ENCODE assay signal across 1 cellular context in the genomic region with DNA sequence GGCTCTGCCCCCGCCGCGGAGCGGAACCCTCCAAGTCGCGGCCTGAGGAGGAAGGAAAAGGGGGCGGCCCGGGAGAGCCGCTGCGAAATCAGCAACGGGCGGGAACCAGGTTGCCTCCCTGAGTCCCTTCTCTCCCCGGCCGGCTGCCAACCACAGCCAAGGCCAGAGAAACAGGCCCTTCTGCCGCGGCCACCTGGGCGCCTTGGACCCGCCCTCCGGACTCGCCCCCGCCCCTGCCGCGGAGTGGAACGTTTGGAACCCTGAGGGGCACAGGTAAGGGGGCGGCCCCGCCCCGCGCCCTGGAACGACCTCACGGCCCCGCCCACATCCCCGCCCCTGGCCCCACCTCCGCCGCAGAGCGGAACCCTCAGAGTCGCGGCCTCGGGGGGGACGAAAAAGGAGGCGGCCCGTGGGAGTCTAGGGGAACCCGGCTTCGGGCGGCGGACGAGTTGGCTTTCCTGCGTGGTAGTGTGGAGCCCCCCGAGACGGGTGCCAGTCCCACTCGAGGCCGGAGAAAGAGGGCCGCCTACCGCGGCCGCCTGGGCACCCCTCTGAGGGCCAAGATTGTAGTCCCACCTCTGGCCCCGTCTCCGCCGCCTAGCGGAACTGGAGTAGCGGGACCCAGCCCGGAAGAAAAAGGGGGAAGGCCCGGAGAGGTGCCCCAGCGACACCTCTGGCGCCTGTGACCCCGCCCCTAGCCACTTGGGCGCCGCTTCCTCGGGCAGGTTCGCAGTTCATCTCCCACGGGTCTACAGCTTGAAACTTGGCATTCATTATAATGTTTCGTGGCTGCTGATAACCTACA.
TF ChIP-seq lines count a peak whose summit lies in the region.

No MANE protein-coding gene starts in this region.

TF ChIP-seq in HepG2, 621 proteins besides CTCF, POLR2A, EP300 and RAD21 (continued from another document and continues in another):
- TF ChIP-seq HNRNPLL (IDR thresholded peaks at IDR 0.05; ENCODE audit: low read depth, low read length, poor library complexity, severe bottlenecking) (peak; percentile 71), GABPB1 (CRISPR knock-in tag; IDR thresholded peaks at IDR 0.05) (peak; percentile 94), ZNF124 (CRISPR knock-in tag; IDR thresholded peaks at IDR 0.05) (no peak), ZNF224 (CRISPR knock-in tag; IDR thresholded peaks at IDR 0.05) (no peak), ARNTL (CRISPR knock-in tag; IDR thresholded peaks at IDR 0.05) (peak; percentile 32; the same call in 1 of the 2 replicates), IRX3 (CRISPR knock-in tag; IDR thresholded peaks at IDR 0.05; ENCODE audit: borderline replicate concordance, low read depth) (no peak), IRF2 (CRISPR knock-in tag; IDR thresholded peaks at IDR 0.05) (no peak), HDAC1 (CRISPR knock-in tag; IDR thresholded peaks at IDR 0.05) (0 out of 2 replicates have a peak, but pooled peaks have one; percentile 31), ZNF296 (CRISPR knock-in tag; conservative IDR thresholded peaks at IDR 0.05) (no peak), SP5 (CRISPR knock-in tag; IDR thresholded peaks at IDR 0.05; ENCODE audit: borderline replicate concordance, low read depth) (peak; percentile 87), MYC (CRISPR knock-in tag; IDR thresholded peaks at IDR 0.05; ENCODE audit: borderline replicate concordance) (peak; percentile 15; the same call in 1 of the 2 replicates), SP2 (CRISPR knock-in tag; IDR thresholded peaks at IDR 0.05) (no peak), AHR (CRISPR knock-in tag; IDR thresholded peaks at IDR 0.05) (no peak), TP53 (CRISPR knock-in tag; conservative IDR thresholded peaks at IDR 0.05) (no peak), ZNF670 (CRISPR knock-in tag; IDR thresholded peaks at IDR 0.05; ENCODE audit: borderline replicate concordance) (no peak; the same call in 1 of the 2 replicates), ZNF891 (CRISPR knock-in tag; IDR thresholded peaks at IDR 0.05) (no peak), ZNF432 (CRISPR knock-in tag; IDR thresholded peaks at IDR 0.05; ENCODE audit: borderline replicate concordance) (no peak), ELF4 (CRISPR knock-in tag; IDR thresholded peaks at IDR 0.05; ENCODE audit: borderline replicate concordance) (no peak), ISL2 (CRISPR knock-in tag; IDR thresholded peaks at IDR 0.05) (0 out of 2 replicates have a peak, but pooled peaks have one; percentile 33), GATAD1 (CRISPR knock-in tag; IDR thresholded peaks at IDR 0.05) (peak; percentile 86), ZNF10 (CRISPR knock-in tag; IDR thresholded peaks at IDR 0.05; ENCODE audit: borderline replicate concordance, low read depth) (no peak), ZNF709 (CRISPR knock-in tag; IDR thresholded peaks at IDR 0.05) (0 out of 2 replicates have a peak, but pooled peaks have one; percentile 22), TBP (CRISPR knock-in tag; IDR thresholded peaks at IDR 0.05) (no peak), HNRNPK (IDR thresholded peaks at IDR 0.05; ENCODE audit: low read depth, low read length, poor library complexity, severe bottlenecking) (no peak), ZNF354B (CRISPR knock-in tag; IDR thresholded peaks at IDR 0.05) (no peak), KDM5A (IDR thresholded peaks at IDR 0.05; ENCODE audit: borderline replicate concordance, low read length) (peak; percentile 95), NR2C2 (CRISPR knock-in tag; IDR thresholded peaks at IDR 0.05; ENCODE audit: borderline replicate concordance) (peak; percentile 85), AGO2 (optimal IDR thresholded peaks at IDR 0.05; ENCODE audit: low read depth, low read length) (peak; percentile 54), THAP11 (CRISPR knock-in tag; IDR thresholded peaks at IDR 0.05) (peak; percentile 50; the same call in 1 of the 2 replicates), NRL (CRISPR knock-in tag; IDR thresholded peaks at IDR 0.05; ENCODE audit: borderline replicate concordance) (peak; percentile 46; the same call in 1 of the 2 replicates), ZNF12 (CRISPR knock-in tag; IDR thresholded peaks at IDR 0.05) (no peak), KDM2A (CRISPR knock-in tag; IDR thresholded peaks at IDR 0.05; ENCODE audit: borderline replicate concordance, low read depth) (0 out of 2 replicates have a peak, but pooled peaks have one; percentile 43), POGZ (CRISPR knock-in tag; IDR thresholded peaks at IDR 0.05) (0 out of 2 replicates have a peak, but pooled peaks have one; percentile 23), U2AF1 (optimal IDR thresholded peaks at IDR 0.05; ENCODE audit: low read depth, low read length) (no peak), CREM (IDR thresholded peaks at IDR 0.05) (0 out of 2 replicates have a peak, but pooled peaks have one; percentile 19), CREM (CRISPR knock-in tag; IDR thresholded peaks at IDR 0.05) (no peak), RXRA (CRISPR knock-in tag; IDR thresholded peaks at IDR 0.05) (peak; percentile 94), ZNF501 (CRISPR knock-in tag; IDR thresholded peaks at IDR 0.05) (peak; percentile 54; the same call in 1 of the 2 replicates), ZMYM3 (CRISPR knock-in tag; IDR thresholded peaks at IDR 0.05) (no peak)
- TF ChIP-seq, protein P1, sequence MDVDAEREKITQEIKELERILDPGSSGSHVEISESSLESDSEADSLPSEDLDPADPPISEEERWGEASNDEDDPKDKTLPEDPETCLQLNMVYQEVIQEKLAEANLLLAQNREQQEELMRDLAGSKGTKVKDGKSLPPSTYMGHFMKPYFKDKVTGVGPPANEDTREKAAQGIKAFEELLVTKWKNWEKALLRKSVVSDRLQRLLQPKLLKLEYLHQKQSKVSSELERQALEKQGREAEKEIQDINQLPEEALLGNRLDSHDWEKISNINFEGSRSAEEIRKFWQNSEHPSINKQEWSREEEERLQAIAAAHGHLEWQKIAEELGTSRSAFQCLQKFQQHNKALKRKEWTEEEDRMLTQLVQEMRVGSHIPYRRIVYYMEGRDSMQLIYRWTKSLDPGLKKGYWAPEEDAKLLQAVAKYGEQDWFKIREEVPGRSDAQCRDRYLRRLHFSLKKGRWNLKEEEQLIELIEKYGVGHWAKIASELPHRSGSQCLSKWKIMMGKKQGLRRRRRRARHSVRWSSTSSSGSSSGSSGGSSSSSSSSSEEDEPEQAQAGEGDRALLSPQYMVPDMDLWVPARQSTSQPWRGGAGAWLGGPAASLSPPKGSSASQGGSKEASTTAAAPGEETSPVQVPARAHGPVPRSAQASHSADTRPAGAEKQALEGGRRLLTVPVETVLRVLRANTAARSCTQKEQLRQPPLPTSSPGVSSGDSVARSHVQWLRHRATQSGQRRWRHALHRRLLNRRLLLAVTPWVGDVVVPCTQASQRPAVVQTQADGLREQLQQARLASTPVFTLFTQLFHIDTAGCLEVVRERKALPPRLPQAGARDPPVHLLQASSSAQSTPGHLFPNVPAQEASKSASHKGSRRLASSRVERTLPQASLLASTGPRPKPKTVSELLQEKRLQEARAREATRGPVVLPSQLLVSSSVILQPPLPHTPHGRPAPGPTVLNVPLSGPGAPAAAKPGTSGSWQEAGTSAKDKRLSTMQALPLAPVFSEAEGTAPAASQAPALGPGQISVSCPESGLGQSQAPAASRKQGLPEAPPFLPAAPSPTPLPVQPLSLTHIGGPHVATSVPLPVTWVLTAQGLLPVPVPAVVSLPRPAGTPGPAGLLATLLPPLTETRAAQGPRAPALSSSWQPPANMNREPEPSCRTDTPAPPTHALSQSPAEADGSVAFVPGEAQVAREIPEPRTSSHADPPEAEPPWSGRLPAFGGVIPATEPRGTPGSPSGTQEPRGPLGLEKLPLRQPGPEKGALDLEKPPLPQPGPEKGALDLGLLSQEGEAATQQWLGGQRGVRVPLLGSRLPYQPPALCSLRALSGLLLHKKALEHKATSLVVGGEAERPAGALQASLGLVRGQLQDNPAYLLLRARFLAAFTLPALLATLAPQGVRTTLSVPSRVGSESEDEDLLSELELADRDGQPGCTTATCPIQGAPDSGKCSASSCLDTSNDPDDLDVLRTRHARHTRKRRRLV (CRISPR knock-in tag; IDR thresholded peaks at IDR 0.05): 0 out of 2 replicates have a peak, but pooled peaks have one; percentile 44
- TF ChIP-seq, protein P2, sequence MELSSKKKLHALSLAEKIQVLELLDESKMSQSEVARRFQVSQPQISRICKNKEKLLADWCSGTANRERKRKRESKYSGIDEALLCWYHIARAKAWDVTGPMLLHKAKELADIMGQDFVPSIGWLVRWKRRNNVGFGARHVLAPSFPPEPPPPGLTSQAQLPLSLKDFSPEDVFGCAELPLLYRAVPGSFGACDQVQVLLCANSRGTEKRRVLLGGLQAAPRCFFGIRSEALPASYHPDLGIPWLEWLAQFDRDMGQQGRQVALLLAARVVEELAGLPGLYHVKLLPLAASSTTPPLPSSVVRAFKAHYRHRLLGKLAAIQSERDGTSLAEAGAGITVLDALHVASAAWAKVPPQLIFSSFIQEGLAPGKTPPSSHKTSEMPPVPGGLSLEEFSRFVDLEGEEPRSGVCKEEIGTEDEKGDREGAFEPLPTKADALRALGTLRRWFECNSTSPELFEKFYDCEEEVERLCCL (CRISPR knock-in tag; IDR thresholded peaks at IDR 0.05; ENCODE audit: borderline replicate concordance): no peak
- TF ChIP-seq, protein P3, sequence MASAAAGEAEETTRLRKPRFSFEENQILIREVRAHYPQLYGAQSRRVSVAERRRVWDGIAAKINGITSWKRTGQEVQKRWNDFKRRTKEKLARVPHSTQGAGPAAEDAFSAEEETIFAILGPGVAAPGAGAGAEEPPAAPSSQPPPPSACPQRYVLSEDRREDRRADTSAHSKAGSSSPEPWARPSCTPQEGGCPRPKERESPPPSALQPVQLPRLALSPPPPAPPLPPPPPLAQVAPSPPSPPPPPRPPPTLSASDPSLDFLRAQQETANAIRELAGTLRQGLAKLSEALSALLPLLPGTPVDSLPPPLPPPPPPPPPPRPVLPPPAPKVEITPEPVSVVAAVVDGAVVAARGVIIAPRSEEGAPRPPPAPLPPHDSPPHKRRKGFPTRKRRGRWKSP (CRISPR knock-in tag; IDR thresholded peaks at IDR 0.05): no peak
- TF ChIP-seq, protein P4, sequence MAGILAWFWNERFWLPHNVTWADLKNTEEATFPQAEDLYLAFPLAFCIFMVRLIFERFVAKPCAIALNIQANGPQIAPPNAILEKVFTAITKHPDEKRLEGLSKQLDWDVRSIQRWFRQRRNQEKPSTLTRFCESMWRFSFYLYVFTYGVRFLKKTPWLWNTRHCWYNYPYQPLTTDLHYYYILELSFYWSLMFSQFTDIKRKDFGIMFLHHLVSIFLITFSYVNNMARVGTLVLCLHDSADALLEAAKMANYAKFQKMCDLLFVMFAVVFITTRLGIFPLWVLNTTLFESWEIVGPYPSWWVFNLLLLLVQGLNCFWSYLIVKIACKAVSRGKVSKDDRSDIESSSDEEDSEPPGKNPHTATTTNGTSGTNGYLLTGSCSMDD (CRISPR knock-in tag; IDR thresholded peaks at IDR 0.05): no peak
- TF ChIP-seq, protein P5, sequence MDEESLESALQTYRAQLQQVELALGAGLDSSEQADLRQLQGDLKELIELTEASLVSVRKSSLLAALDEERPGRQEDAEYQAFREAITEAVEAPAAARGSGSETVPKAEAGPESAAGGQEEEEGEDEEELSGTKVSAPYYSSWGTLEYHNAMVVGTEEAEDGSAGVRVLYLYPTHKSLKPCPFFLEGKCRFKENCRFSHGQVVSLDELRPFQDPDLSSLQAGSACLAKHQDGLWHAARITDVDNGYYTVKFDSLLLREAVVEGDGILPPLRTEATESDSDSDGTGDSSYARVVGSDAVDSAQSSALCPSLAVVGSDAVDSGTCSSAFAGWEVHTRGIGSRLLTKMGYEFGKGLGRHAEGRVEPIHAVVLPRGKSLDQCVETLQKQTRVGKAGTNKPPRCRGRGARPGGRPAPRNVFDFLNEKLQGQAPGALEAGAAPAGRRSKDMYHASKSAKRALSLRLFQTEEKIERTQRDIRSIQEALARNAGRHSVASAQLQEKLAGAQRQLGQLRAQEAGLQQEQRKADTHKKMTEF (CRISPR knock-in tag; IDR thresholded peaks at IDR 0.05): peak; percentile 74
- TF ChIP-seq, protein P6, sequence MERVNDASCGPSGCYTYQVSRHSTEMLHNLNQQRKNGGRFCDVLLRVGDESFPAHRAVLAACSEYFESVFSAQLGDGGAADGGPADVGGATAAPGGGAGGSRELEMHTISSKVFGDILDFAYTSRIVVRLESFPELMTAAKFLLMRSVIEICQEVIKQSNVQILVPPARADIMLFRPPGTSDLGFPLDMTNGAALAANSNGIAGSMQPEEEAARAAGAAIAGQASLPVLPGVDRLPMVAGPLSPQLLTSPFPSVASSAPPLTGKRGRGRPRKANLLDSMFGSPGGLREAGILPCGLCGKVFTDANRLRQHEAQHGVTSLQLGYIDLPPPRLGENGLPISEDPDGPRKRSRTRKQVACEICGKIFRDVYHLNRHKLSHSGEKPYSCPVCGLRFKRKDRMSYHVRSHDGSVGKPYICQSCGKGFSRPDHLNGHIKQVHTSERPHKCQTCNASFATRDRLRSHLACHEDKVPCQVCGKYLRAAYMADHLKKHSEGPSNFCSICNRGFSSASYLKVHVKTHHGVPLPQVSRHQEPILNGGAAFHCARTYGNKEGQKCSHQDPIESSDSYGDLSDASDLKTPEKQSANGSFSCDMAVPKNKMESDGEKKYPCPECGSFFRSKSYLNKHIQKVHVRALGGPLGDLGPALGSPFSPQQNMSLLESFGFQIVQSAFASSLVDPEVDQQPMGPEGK (CRISPR knock-in tag; IDR thresholded peaks at IDR 0.05): peak; percentile 64
- TF ChIP-seq, protein P7, sequence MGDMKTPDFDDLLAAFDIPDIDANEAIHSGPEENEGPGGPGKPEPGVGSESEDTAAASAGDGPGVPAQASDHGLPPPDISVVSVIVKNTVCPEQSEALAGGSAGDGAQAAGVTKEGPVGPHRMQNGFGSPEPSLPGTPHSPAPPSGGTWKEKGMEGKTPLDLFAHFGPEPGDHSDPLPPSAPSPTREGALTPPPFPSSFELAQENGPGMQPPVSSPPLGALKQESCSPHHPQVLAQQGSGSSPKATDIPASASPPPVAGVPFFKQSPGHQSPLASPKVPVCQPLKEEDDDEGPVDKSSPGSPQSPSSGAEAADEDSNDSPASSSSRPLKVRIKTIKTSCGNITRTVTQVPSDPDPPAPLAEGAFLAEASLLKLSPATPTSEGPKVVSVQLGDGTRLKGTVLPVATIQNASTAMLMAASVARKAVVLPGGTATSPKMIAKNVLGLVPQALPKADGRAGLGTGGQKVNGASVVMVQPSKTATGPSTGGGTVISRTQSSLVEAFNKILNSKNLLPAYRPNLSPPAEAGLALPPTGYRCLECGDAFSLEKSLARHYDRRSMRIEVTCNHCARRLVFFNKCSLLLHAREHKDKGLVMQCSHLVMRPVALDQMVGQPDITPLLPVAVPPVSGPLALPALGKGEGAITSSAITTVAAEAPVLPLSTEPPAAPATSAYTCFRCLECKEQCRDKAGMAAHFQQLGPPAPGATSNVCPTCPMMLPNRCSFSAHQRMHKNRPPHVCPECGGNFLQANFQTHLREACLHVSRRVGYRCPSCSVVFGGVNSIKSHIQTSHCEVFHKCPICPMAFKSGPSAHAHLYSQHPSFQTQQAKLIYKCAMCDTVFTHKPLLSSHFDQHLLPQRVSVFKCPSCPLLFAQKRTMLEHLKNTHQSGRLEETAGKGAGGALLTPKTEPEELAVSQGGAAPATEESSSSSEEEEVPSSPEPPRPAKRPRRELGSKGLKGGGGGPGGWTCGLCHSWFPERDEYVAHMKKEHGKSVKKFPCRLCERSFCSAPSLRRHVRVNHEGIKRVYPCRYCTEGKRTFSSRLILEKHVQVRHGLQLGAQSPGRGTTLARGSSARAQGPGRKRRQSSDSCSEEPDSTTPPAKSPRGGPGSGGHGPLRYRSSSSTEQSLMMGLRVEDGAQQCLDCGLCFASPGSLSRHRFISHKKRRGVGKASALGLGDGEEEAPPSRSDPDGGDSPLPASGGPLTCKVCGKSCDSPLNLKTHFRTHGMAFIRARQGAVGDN (CRISPR knock-in tag; IDR thresholded peaks at IDR 0.05): peak; percentile 61
